ENCODE assay signal across 1 cellular context in genomic region chr12:77795699-77796098, GRCh38.
TF ChIP-seq lines count a peak whose summit lies in the region.

No MANE protein-coding gene starts in this region.

TF ChIP-seq in SK-N-SH treated with all-trans-retinoic acid at 6 μM for 48 hours, 23 proteins besides CTCF, POLR2A, EP300 and RAD21 (continued from another document):
- TF ChIP-seq POU6F1 (CRISPR knock-in tag; IDR thresholded peaks at IDR 0.05; ENCODE audit: borderline replicate concordance, low read depth) (no peak), SNAI2 (CRISPR knock-in tag; IDR thresholded peaks at IDR 0.05) (no peak), GLIS3 (CRISPR knock-in tag; IDR thresholded peaks at IDR 0.05) (no peak), BACH2 (CRISPR knock-in tag; IDR thresholded peaks at IDR 0.05; ENCODE audit: borderline replicate concordance) (no peak), CREB5 (CRISPR knock-in tag; IDR thresholded peaks at IDR 0.05; ENCODE audit: low read depth) (no peak), TOX (CRISPR knock-in tag; IDR thresholded peaks at IDR 0.05; ENCODE audit: borderline replicate concordance) (no peak)
